20 cellular contexts compared by ENCODE assay signal in genomic region chr20:46000571-46001145, GRCh38. TPM values are rescaled to one million over a fixed set of nuclear protein-coding genes. Genes with fewer than 3 reads are reported as not detected.
A peak's percentile ranks its signal among the peaks of the same experiment; 100 is the strongest.
DNase-seq lines count a peak whose midpoint lies in the region; ATAC-seq, FAIRE-seq and TF ChIP-seq lines count a peak whose summit lies in the region.
"Had no signal": no experiment of that assay in that cellular context is flagged by ENCODE, and none has a peak within 500 bp of the region (broad histone marks: within the 10 kb centered on the region; RNA-seq: fewer than 3 reads in every experiment).

No MANE protein-coding gene starts in this region.

- H3K4me1 Mint-ChIP-seq in activated CD4-positive, alpha-beta T cell treated with anti-CD3 and anti-CD28 coated beads, Interleukin-2, amount 10 ng/mL, durations not matched to agents 24 days and 14 days, result peaks cover 55% of the 10 kb centered on the region
- H3K4me1 Mint-ChIP-seq in brain, result peaks cover 40% of the 10 kb centered on the region

- no peaks in the 10 kb centered on the region for H3K9me2 ChIP-seq in neural cell (ENCODE audit: insufficient read depth, low read length)

- H3F3A ChIP-seq in neural cell (ENCODE audit: insufficient read depth, low read length, poor library complexity, severe bottlenecking), result no peaks in the 10 kb centered on the region

- no peak for ATAC-seq in HG03108 (IDR thresholded peaks at IDR 0.05; ENCODE audit: unreplicated experiment)

- TF ChIP-seq EP300 in neural cell (conservative IDR thresholded peaks at IDR 0.05; ENCODE audit: poor library complexity, severe bottlenecking), result no peak

- peak; percentile 72 for DNase-seq in activated CD4-positive, alpha-beta T cell treated with anti-CD3 and anti-CD28 coated beads, Interleukin-2, amount 10 ng/mL, durations not matched to agents 24 days and 14 days
- no peak for DNase-seq in activated CD4-positive, alpha-beta T cell treated with anti-CD3 and anti-CD28 coated beads for 4 hours
- DNase-seq in GF-D8 (lab: John Stamatoyannopoulos, UW), result peak; percentile 27
- DNase-seq in A172 (ENCODE audit: low spot score), result no peak
- DNase-seq in GM19239 (ENCODE audit: insufficient read length, low spot score), result no peak
- DNase-seq: anterior cingulate cortex, dermis blood vessel endothelial cell, HFFc6, kidney glomerular epithelial cell, NCI-H146 had no signal

- H3K27me3 Mint-ChIP-seq in activated CD4-positive, alpha-beta T cell treated with anti-CD3 and anti-CD28 coated beads, Interleukin-2, amount 10 ng/mL, durations not matched to agents 24 days and 14 days, result peaks cover 9% of the 10 kb centered on the region
- peaks cover 9% of the 10 kb centered on the region for H3K27me3 Mint-ChIP-seq in brain

- no peaks in the 10 kb centered on the region for H3K79me2 ChIP-seq in neural cell (replicated peaks; ENCODE audit: insufficient read depth, low read length)

- H3K36me3 Mint-ChIP-seq in activated CD4-positive, alpha-beta T cell treated with anti-CD3 and anti-CD28 coated beads, Interleukin-2, amount 10 ng/mL, durations not matched to agents 24 days and 14 days (ENCODE audit: low read depth), result no peaks in the 10 kb centered on the region
- no peaks in the 10 kb centered on the region for H3K36me3 Mint-ChIP-seq in brain

- peak overlapping the region; percentile 24 for H3K27ac ChIP-seq in neural cell (ENCODE audit: low read length)
- H3K27ac ChIP-seq: esophagus muscularis mucosa, KMS-11, prostate gland, suprapubic skin had no signal

- peak overlapping the region; percentile 35 for H3K4me3 ChIP-seq in neural cell (ENCODE audit: low read length)
- H3K4me3 ChIP-seq: esophagus muscularis mucosa, prostate gland, suprapubic skin had no signal

- no peak overlapping the region for H3K4me2 ChIP-seq in neural cell (ENCODE audit: low read length)
- H3K4me2 ChIP-seq: KMS-11 had no signal

- peak overlapping the region; percentile 3 for H3K4me3 Mint-ChIP-seq in activated CD4-positive, alpha-beta T cell treated with anti-CD3 and anti-CD28 coated beads, Interleukin-2, amount 10 ng/mL, durations not matched to agents 24 days and 14 days
- H3K4me3 Mint-ChIP-seq in brain, result peak overlapping the region in 4 of 5 experiments; percentile 24 to 74 (median 66)
- H3K4me3 Mint-ChIP-seq: HFFc6 had no signal

- H3K9ac ChIP-seq in neural cell (ENCODE audit: low read length), result peak overlapping the region; percentile 26
- H3K9ac ChIP-seq: KMS-11 had no signal

- TF ChIP-seq CTCF in brain (conservative IDR thresholded peaks at IDR 0.05), result no peak
- no peak for TF ChIP-seq CTCF in neural cell (IDR thresholded peaks at IDR 0.05; ENCODE audit: poor library complexity, severe bottlenecking)

- no peaks in the 10 kb centered on the region for H4K20me1 ChIP-seq in neural cell (ENCODE audit: insufficient read depth)

- H3K9me3 ChIP-seq in neural cell (ENCODE audit: low read length), result no peaks in the 10 kb centered on the region
- H3K9me3 ChIP-seq: esophagus muscularis mucosa, prostate gland, suprapubic skin had no signal

- intact Hi-C loops in activated CD4-positive, alpha-beta T cell treated with anti-CD3 and anti-CD28 coated beads, Interleukin-2, amount 10 ng/mL, durations not matched to agents 24 days and 14 days (cut with micrococcal nuclease), result no loop called here

- no peaks in the 10 kb centered on the region for H3K9me3 Mint-ChIP-seq in activated CD4-positive, alpha-beta T cell treated with anti-CD3 and anti-CD28 coated beads, Interleukin-2, amount 10 ng/mL, durations not matched to agents 24 days and 14 days
- H3K9me3 Mint-ChIP-seq in brain, result peaks cover 0 to 2% (median 0%) of the 10 kb centered on the region in 5 experiments
- H3K9me3 Mint-ChIP-seq: HFFc6 had no signal

- H3K27me3 ChIP-seq in neural cell (ENCODE audit: insufficient read depth, low read depth, low read length), result no peaks in the 10 kb centered on the region

- H3K27ac Mint-ChIP-seq in activated CD4-positive, alpha-beta T cell treated with anti-CD3 and anti-CD28 coated beads, Interleukin-2, amount 10 ng/mL, durations not matched to agents 24 days and 14 days, result no peak overlapping the region
- H3K27ac Mint-ChIP-seq in brain, result peak overlapping the region; percentile 44 to 91 (median 73)
- H3K27ac Mint-ChIP-seq: HFFc6 had no signal

- H3K36me3 ChIP-seq in neural cell (ENCODE audit: insufficient read depth, low read length), result no peaks in the 10 kb centered on the region
- H3K36me3 ChIP-seq: esophagus muscularis mucosa, prostate gland, suprapubic skin had no signal

- FAIRE-seq in GM19239 (lab: Jason Lieb, UNC), result no peak
- FAIRE-seq: A204.1, TTC549 had no signal

- TF ChIP-seq RAD21 in neural cell (conservative IDR thresholded peaks at IDR 0.05), result no peak

- H2AFZ ChIP-seq in neural cell (ENCODE audit: low read depth, low read length), result no peak overlapping the region

TF ChIP-seq in neural cell, 6 proteins besides CTCF, POLR2A, EP300 and RAD21:
- TF ChIP-seq SMC3 (conservative IDR thresholded peaks at IDR 0.05; ENCODE audit: poor library complexity) (no peak), EZH2 (IDR thresholded peaks at IDR 0.05; ENCODE audit: borderline replicate concordance, insufficient read depth, low read length, poor library complexity, severe bottlenecking) (no peak), MXI1 (conservative IDR thresholded peaks at IDR 0.05; ENCODE audit: poor library complexity, severe bottlenecking) (no peak), POLR2AphosphoS5 (IDR thresholded peaks at IDR 0.05) (no peak), TAF1 (IDR thresholded peaks at IDR 0.05; ENCODE audit: low read depth) (no peak), REST (IDR thresholded peaks at IDR 0.05; ENCODE audit: borderline replicate concordance) (no peak)

RNA-seq across cellular contexts. Expression of gene MMP9, which starts 8.1 kb away (rescaled TPM):
- 0.19 and 0.28 TPM in 2 replicates for total RNA-seq in activated CD4-positive, alpha-beta T cell treated with anti-CD3 and anti-CD28 coated beads, Interleukin-2, amount 10 ng/mL, durations not matched to agents 24 days and 14 days
- polyA plus RNA-seq in brain (ENCODE audit: insufficient read depth, low read depth, low replicate concordance) (1.8 TPM), neural cell (not detected in 2 replicates)
- not detected in 2 replicates for polyA minus RNA-seq in neural cell
- 0.26 and 0.71 TPM in 2 replicates for total RNA-seq in A172 (2014; rRNA removed; shearing (Covaris generic))
- total RNA-seq: dermis blood vessel endothelial cell, HFFc6, NCI-H460 had no signal

RNA-seq across cellular contexts. Expression of gene SLC12A5, which starts 28.4 kb away (rescaled TPM):
- not detected in 2 replicates for total RNA-seq in activated CD4-positive, alpha-beta T cell treated with anti-CD3 and anti-CD28 coated beads, Interleukin-2, amount 10 ng/mL, durations not matched to agents 24 days and 14 days
- 66.5 TPM for polyA plus RNA-seq in brain (ENCODE audit: insufficient read depth, low read depth, low replicate concordance)
- 53.1 and 74.4 TPM in 2 replicates for polyA plus RNA-seq in neural cell
- polyA minus RNA-seq in neural cell, result 68.2 and 69.4 TPM in 2 replicates
- 0.90 and 3.4 TPM in 2 replicates for total RNA-seq in A172 (2014; rRNA removed; shearing (Covaris generic))
- total RNA-seq: NCI-H460 had no signal

RNA-seq across cellular contexts. Expression of gene ZNF335, which starts 28.7 kb away (rescaled TPM):
- total RNA-seq in activated CD4-positive, alpha-beta T cell treated with anti-CD3 and anti-CD28 coated beads, Interleukin-2, amount 10 ng/mL, durations not matched to agents 24 days and 14 days, result 37.5 and 39.5 TPM in 2 replicates
- polyA plus RNA-seq in brain (ENCODE audit: insufficient read depth, low read depth, low replicate concordance), result 12.5 TPM
- polyA plus RNA-seq in neural cell, result 12.8 and 18.9 TPM in 2 replicates
- polyA minus RNA-seq in neural cell, result 25.4 and 26.5 TPM in 2 replicates
- total RNA-seq in A172 (2014; rRNA removed; shearing (Covaris generic)), result 11.3 and 11.5 TPM in 2 replicates

Comparison
In these comparisons a context has a peak if more than half of its experiments do, and no peak if none do; other contexts are left out.
1. DNase-seq: peak in activated CD4-positive, alpha-beta T cell treated with anti-CD3 and anti-CD28 coated beads, Interleukin-2, amount 10 ng/mL, durations not matched to agents 24 days and 14 days (single experiment) and GF-D8 (single experiment); none in activated CD4-positive, alpha-beta T cell treated with anti-CD3 and anti-CD28 coated beads for 4 hours (0 of 2), A172 (single experiment) and GM19239 (single experiment).